In genomic region chr14:56868660-56869059, GRCh38 we compare ENCODE assay signal across 23 cellular contexts. TPM values are rescaled to one million over a fixed set of nuclear protein-coding genes. Genes with fewer than 3 reads are reported as not detected.
DNase-seq lines count a peak whose midpoint lies in the region; ATAC-seq, FAIRE-seq and TF ChIP-seq lines count a peak whose summit lies in the region.
"Had no signal": no experiment of that assay in that cellular context is flagged by ENCODE, and none has a peak within 500 bp of the region (broad histone marks: within the 10 kb centered on the region; RNA-seq: fewer than 3 reads in every experiment).

No MANE protein-coding gene starts in this region.

- no peak overlapping the region for H3K4me3 Mint-ChIP-seq in type B pancreatic cell
- H3K4me3 Mint-ChIP-seq in T-helper 2 cell treated with Interferon-gamma antibody and Interleukin-4, amounts not matched to agents 5 μg/mL and 100 μg/mL, for 36 hours, result no peak overlapping the region
- H3K4me3 Mint-ChIP-seq: CD14-positive monocyte; CD4-positive, alpha-beta memory T cell; IgD-negative memory B cell had no signal

- no peaks in the 10 kb centered on the region for H3K9me3 ChIP-seq in pancreas
- H3K9me3 ChIP-seq: BLaER1 had no signal

- ATAC-seq in pancreas, result no peak
- ATAC-seq: HepG2 had no signal

- H3K27ac Mint-ChIP-seq in type B pancreatic cell, result no peak overlapping the region
- no peak overlapping the region for H3K27ac Mint-ChIP-seq in T-helper 2 cell treated with Interferon-gamma antibody and Interleukin-4, amounts not matched to agents 5 μg/mL and 100 μg/mL, for 36 hours
- H3K27ac Mint-ChIP-seq: IgD-negative memory B cell had no signal

- DNase-seq in G401 (ENCODE audit: low spot score), result peak; percentile 73
- DNase-seq in NCI-H82 treated with DMSO at 0.1 percent for 48 hours (lab: John Stamatoyannopoulos, UW; ENCODE audit: unreplicated experiment), result peak; percentile 89
- DNase-seq in ecto neural progenitor cell (ENCODE audit: low spot score), result peak; percentile 24
- DNase-seq in pancreas, result no peak
- DNase-seq in type B pancreatic cell (ENCODE audit: extremely low spot score, unreplicated experiment), result no peak
- DNase-seq in NCI-H748 (lab: John Stamatoyannopoulos, UW; ENCODE audit: unreplicated experiment), result no peak
- no peak for DNase-seq in T-helper 2 cell treated with Interferon-gamma antibody and Interleukin-4, amounts not matched to agents 5 μg/mL and 100 μg/mL, for 36 hours (ENCODE audit: low spot score)
- DNase-seq: 8988T; Calu3; CD4-positive, alpha-beta memory T cell; DMS 273 treated with DMSO at 0.1 percent for 48 hours; DMS53; DND-41; EL; HCEC 1CT had no signal

- no peaks in the 10 kb centered on the region for H3K36me3 Mint-ChIP-seq in type B pancreatic cell
- no peaks in the 10 kb centered on the region for H3K36me3 Mint-ChIP-seq in T-helper 2 cell treated with Interferon-gamma antibody and Interleukin-4, amounts not matched to agents 5 μg/mL and 100 μg/mL, for 36 hours (ENCODE audit: low read depth)
- H3K36me3 Mint-ChIP-seq: CD14-positive monocyte; CD4-positive, alpha-beta memory T cell; IgD-negative memory B cell had no signal

- no peak overlapping the region for H3K4me3 ChIP-seq in pancreas
- H3K4me3 ChIP-seq: BLaER1 had no signal

- peaks cover 9% of the 10 kb centered on the region for H3K27me3 Mint-ChIP-seq in type B pancreatic cell
- H3K27me3 Mint-ChIP-seq in T-helper 2 cell treated with Interferon-gamma antibody and Interleukin-4, amounts not matched to agents 5 μg/mL and 100 μg/mL, for 36 hours (ENCODE audit: low read depth), result no peaks in the 10 kb centered on the region
- H3K27me3 Mint-ChIP-seq: CD4-positive, alpha-beta memory T cell had no signal

- no peaks in the 10 kb centered on the region for H3K9me3 Mint-ChIP-seq in type B pancreatic cell
- no peaks in the 10 kb centered on the region for H3K9me3 Mint-ChIP-seq in T-helper 2 cell treated with Interferon-gamma antibody and Interleukin-4, amounts not matched to agents 5 μg/mL and 100 μg/mL, for 36 hours
- H3K9me3 Mint-ChIP-seq: CD4-positive, alpha-beta memory T cell; IgD-negative memory B cell had no signal

- H3K4me1 Mint-ChIP-seq in type B pancreatic cell (ENCODE audit: unreplicated experiment), result no peaks in the 10 kb centered on the region
- H3K4me1 Mint-ChIP-seq in T-helper 2 cell treated with Interferon-gamma antibody and Interleukin-4, amounts not matched to agents 5 μg/mL and 100 μg/mL, for 36 hours (ENCODE audit: low read depth), result no peaks in the 10 kb centered on the region
- H3K4me1 Mint-ChIP-seq: CD14-positive monocyte; CD4-positive, alpha-beta memory T cell; IgD-negative memory B cell had no signal

- H3K36me3 ChIP-seq in pancreas, result no peaks in the 10 kb centered on the region
- H3K36me3 ChIP-seq: BLaER1 had no signal

- intact Hi-C loops in pancreas (cut with DNase I), result no loop called here

- FAIRE-seq in pancreas (lab: Jason Lieb, UNC), result no peak
- FAIRE-seq: GM12891, GM19239, HepG2 had no signal

- no peaks in the 10 kb centered on the region for H3K4me1 ChIP-seq in pancreas
- H3K4me1 ChIP-seq: BLaER1 had no signal

- H3K27me3 ChIP-seq in pancreas, result no peaks in the 10 kb centered on the region
- H3K27me3 ChIP-seq: BLaER1 had no signal

- TF ChIP-seq CTCF in pancreas (IDR thresholded peaks at IDR 0.05) (no peak), type B pancreatic cell (conservative IDR thresholded peaks at IDR 0.05) (no peak)

- 73 to 80% methylated on average over 5 of the region's 5 CpGs for WGBS in pancreas, 2 donors

- in situ Hi-C loops in G401 (cut with HindIII; ENCODE audit: low sequenced_read_pairs), result no loop called here

- H3K27ac ChIP-seq in pancreas, result no peak overlapping the region
- H3K27ac ChIP-seq: BLaER1 had no signal

RNA-seq across cellular contexts. Expression of gene OTX2, which starts 58.4 kb away (rescaled TPM):
- 105 and 128 TPM in 2 replicates for total RNA-seq in G401 (2014; rRNA removed; shearing (Covaris generic))
- total RNA-seq in pancreas, result not detected
- not detected for polyA plus RNA-seq in pancreas
- 0.22 TPM in 1 of 2 replicates, not detected in the other for total RNA-seq in type B pancreatic cell (ENCODE audit: low replicate concordance)
- total RNA-seq: Calu3; CD4-positive, alpha-beta memory T cell; H4; HepG2 had no signal
- polyA plus RNA-seq: AG04450; CD14-positive monocyte; CD4-positive, alpha-beta memory T cell; HepG2; IgD-negative memory B cell had no signal

Comparison
In these comparisons a context has a peak if more than half of its experiments do, and no peak if none do; other contexts are left out.
1. DNase-seq: peak in G401 (single experiment), NCI-H82 treated with DMSO at 0.1 percent for 48 hours (single experiment) and ecto neural progenitor cell (single experiment); none in pancreas (0 of 6), type B pancreatic cell (single experiment), NCI-H748 (single experiment) and T-helper 2 cell treated with Interferon-gamma antibody and Interleukin-4, amounts not matched to agents 5 μg/mL and 100 μg/mL, for 36 hours (single experiment).
2. RNA of gene OTX2, which starts 58.4 kb away (total RNA-seq): 105 to 128 TPM in G401; 0.22 TPM in type B pancreatic cell and not detected in pancreas; every median in the first group is over 10 times any median in the second.